Comparison of ENCODE assay signal across 8 cellular contexts in genomic region chr5:138491669-138492551, GRCh38. TPM values are rescaled to one million over a fixed set of nuclear protein-coding genes. Genes with fewer than 3 reads are reported as not detected.
DNase-seq lines count a peak whose midpoint lies in the region; ATAC-seq and TF ChIP-seq lines count a peak whose summit lies in the region.

No MANE protein-coding gene starts in this region.

- DNase-seq in AG04450 (ENCODE audit: low read depth, low spot score) (peak; percentile 74), NCI-H460 (ENCODE audit: extremely low read depth, low read depth) (peak; percentile 90), dermis microvascular lymphatic vessel endothelial cell (ENCODE audit: low read depth in 2 of 2) (peak; percentile 73 to 86), lower leg skin (ENCODE audit: low spot score in 2 of 2) (peak; percentile 87 to 97)
- peak; percentile 62 to 76 for DNase-seq in activated CD4-positive, alpha-beta T cell treated with anti-CD3 and anti-CD28 coated beads, Interleukin-2, amount 50 U/mL, for 24 hours (ENCODE audit: low read depth in 1 of 2, low spot score in 1 of 2)
- DNase-seq in stimulated activated CD4-positive, alpha-beta T cell treated with anti-CD3 and anti-CD28 coated beads, Interleukin-4, amount 100 ng/mL, for 1 hour, result peak; percentile 83

- ATAC-seq in GM18873 (IDR thresholded peaks at IDR 0.05; ENCODE audit: low FRiP score, unreplicated experiment) (peak; percentile 91), HG03139 (IDR thresholded peaks at IDR 0.05; ENCODE audit: unreplicated experiment) (peak; percentile 95)

- no peak for TF ChIP-seq CTCF in AG04450 (IDR thresholded peaks at IDR 0.05; ENCODE audit: low read depth, low read length)
- no peak for TF ChIP-seq CTCF in lower leg skin (IDR thresholded peaks at IDR 0.05)

- CTCF ChIA-PET in AG04450 (lab: Charles Lee), result interaction anchor here (1.0 to 2.1 kb wide), 2 partner anchors 11 to 28 kb away, joined by 8 to 14 read pairs; partner anchors contain the start of gene EGR1

- WGBS in lower leg skin, 2 donors, result 2 to 4% methylated on average over 58 to 62 of the region's 93 CpGs

- POLR2A ChIA-PET in AG04450 (lab: Yijun Ruan, JAX), result interaction anchor here (1.0 kb wide), 1 partner anchor 26 kb away, joined by 6 read pairs; no protein-coding TSS in a partner anchor

- H3K9me3 ChIP-seq in AG04450 (ENCODE audit: control insufficient read depth, insufficient read depth, low read length), result no peaks in the 10 kb centered on the region

- no peaks in the 10 kb centered on the region for H3K27me3 ChIP-seq in AG04450 (ENCODE audit: control insufficient read depth, insufficient read depth, low read length)

- H3K4me3 ChIP-seq in AG04450 (ENCODE audit: low read depth, low read length) (peak overlapping the region; percentile 62), lower leg skin (ENCODE audit: low read depth, poor library complexity, severe bottlenecking) (peak overlapping the region; percentile 32)

- intact Hi-C loops in lower leg skin (cut with DNase I; ENCODE audit: low total_unique reads), result no loop called here

- no peak overlapping the region for H3K27ac ChIP-seq in AG04450 (ENCODE audit: low read depth, low read length)

- no peak for TF ChIP-seq POLR2A in lower leg skin (IDR thresholded peaks at IDR 0.05)

RNA-seq across cellular contexts. Expression of gene EGR1, which starts 26.6 kb away (rescaled TPM):
- polyA plus RNA-seq in AG04450 (2011; rRNA removed), result 17.0 and 24.5 TPM in 2 replicates
- 32.1 and 36.9 TPM in 2 replicates for polyA minus RNA-seq in AG04450 (2011; rRNA and poly(A)+ RNA removed)
- total RNA-seq in NCI-H460 (2014; rRNA removed; shearing (Covaris generic)), result 9.2 and 10.6 TPM in 2 replicates
- polyA plus RNA-seq in NCI-H460 (2014; cell fraction: nucleus; rRNA removed), result 4.6 and 5.5 TPM in 2 replicates
- 0.90 and 3.7 TPM in 2 replicates for total RNA-seq in dermis microvascular lymphatic vessel endothelial cell
- 100 to 1,000 TPM in 1 of 4 donors, 10 to 100 TPM in 3; 37.5 to 110 (median 47.8) TPM for total RNA-seq in lower leg skin

RNA-seq across cellular contexts. Expression of gene ETF1, which starts 51.1 kb away (rescaled TPM):
- polyA plus RNA-seq in AG04450 (2011; rRNA removed), result 85.3 and 107 TPM in 2 replicates
- 55.5 and 80.5 TPM in 2 replicates for polyA minus RNA-seq in AG04450 (2011; rRNA and poly(A)+ RNA removed)
- total RNA-seq in NCI-H460 (2014; rRNA removed; shearing (Covaris generic)), result 153 and 176 TPM in 2 replicates
- 103 and 105 TPM in 2 replicates for polyA plus RNA-seq in NCI-H460 (2014; cell fraction: nucleus; rRNA removed)
- 87.4 and 96.5 TPM in 2 replicates for total RNA-seq in dermis microvascular lymphatic vessel endothelial cell
- total RNA-seq in lower leg skin, result 10 to 100 TPM; 64.2 to 92.2 (median 81.3) TPM

RNA-seq across cellular contexts. Expression of gene REEP2, which starts 53.1 kb away (rescaled TPM):
- 24.7 and 36.9 TPM in 2 replicates for polyA plus RNA-seq in AG04450 (2011; rRNA removed)
- polyA minus RNA-seq in AG04450 (2011; rRNA and poly(A)+ RNA removed), result 39.7 and 40.2 TPM in 2 replicates
- total RNA-seq in NCI-H460 (2014; rRNA removed; shearing (Covaris generic)), result 2.3 and 2.4 TPM in 2 replicates
- polyA plus RNA-seq in NCI-H460 (2014; cell fraction: nucleus; rRNA removed), result 0.70 and 2.3 TPM in 2 replicates
- total RNA-seq in dermis microvascular lymphatic vessel endothelial cell (1.2 and 1.6 TPM in 2 replicates), lower leg skin (1 to 10 TPM in 3 of 4 donors, under 1 TPM in 1; 0.95 to 7.6 (median 1.8) TPM)
